ENCODE assay signal across 7 cellular contexts in the genomic region with DNA sequence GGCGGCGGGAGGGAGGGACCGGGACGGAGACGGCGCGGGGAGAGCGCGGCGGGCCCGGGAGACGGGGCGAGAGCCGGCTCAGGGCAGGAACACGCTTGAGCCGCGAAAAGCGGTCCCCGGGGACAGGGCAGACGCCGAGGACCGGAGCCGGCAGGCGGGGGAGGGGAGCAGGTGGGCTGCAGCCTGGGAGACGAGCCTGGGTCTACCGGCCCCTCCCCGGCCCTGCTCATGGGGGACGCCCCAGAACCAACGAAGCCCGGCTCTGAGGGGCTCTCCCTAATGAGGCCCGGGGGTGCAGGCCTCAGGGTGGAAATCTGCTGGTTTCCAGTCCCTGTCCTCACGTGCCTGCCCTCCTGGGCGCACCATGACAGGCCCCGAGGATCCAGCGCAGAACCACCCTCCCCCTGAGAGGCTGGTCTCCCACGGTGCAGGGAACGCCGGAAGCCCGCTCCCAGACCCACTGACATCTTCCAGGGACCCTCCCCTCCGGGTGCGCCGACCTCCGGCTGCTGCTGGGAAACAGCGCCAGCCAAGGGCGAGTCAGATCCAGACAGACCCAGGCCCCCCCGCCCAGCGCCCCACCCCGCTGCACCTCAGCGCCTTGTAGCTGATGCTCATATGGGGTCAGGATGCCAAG. TPM values are rescaled to one million over a fixed set of nuclear protein-coding genes. Genes with fewer than 3 reads are reported as not detected.
DNase-seq lines count a peak whose midpoint lies in the region; ATAC-seq and TF ChIP-seq lines count a peak whose summit lies in the region.
"Had no signal": no experiment of that assay in that cellular context is flagged by ENCODE, and none has a peak within 500 bp of the region (broad histone marks: within the 10 kb centered on the region; RNA-seq: fewer than 3 reads in every experiment).

No MANE protein-coding gene starts in this region.

- H3K27ac Mint-ChIP-seq in memory B cell = no peak overlapping the region

- H3K9me3 ChIP-seq in WERI-Rb-1 (ENCODE audit: severe bottlenecking) = no peaks in the 10 kb centered on the region

- TF ChIP-seq CTCF in WERI-Rb-1 (IDR thresholded peaks at IDR 0.05; ENCODE audit: low read depth, low read length) = no peak
- TF ChIP-seq CTCF in foreskin keratinocyte (conservative IDR thresholded peaks at IDR 0.05) = no peak

- no peak overlapping the region for H3K4me3 Mint-ChIP-seq in memory B cell

- peak; percentile 29 for ATAC-seq in memory B cell (ENCODE audit: low read depth)
- no peak for ATAC-seq in foreskin keratinocyte
- no peak for ATAC-seq in HG03469 (IDR thresholded peaks at IDR 0.05; ENCODE audit: unreplicated experiment)

- H3K27me3 Mint-ChIP-seq in memory B cell = peaks cover 6% of the 10 kb centered on the region

- H3K36me3 Mint-ChIP-seq in memory B cell = no peaks in the 10 kb centered on the region

- H3K27me3 ChIP-seq in WERI-Rb-1 (ENCODE audit: insufficient read depth, low read depth, severe bottlenecking) (no peaks in the 10 kb centered on the region), foreskin keratinocyte (peaks cover 77% of the 10 kb centered on the region)

- DNase-seq in ELF-1 (ENCODE audit: low read depth, low spot score) (peak; percentile 11), WERI-Rb-1 (no peak), memory B cell (ENCODE audit: low spot score in 2 of 2) (peak in 1 of 2 donors; percentile 49), foreskin keratinocyte (no peak), cerebellum (ENCODE audit: low spot score) (no peak)
- DNase-seq: NCI-H510A had no signal

- H3K4me1 Mint-ChIP-seq in memory B cell = peaks cover 2% of the 10 kb centered on the region

- H3K9me3 Mint-ChIP-seq in memory B cell = peaks cover 1% of the 10 kb centered on the region

- H3K36me3 ChIP-seq in WERI-Rb-1 = peaks cover 28% of the 10 kb centered on the region

- H3K27ac ChIP-seq in WERI-Rb-1 (peak overlapping the region; percentile 87), foreskin keratinocyte (no peak overlapping the region)

- H3K4me1 ChIP-seq in foreskin keratinocyte = no peaks in the 10 kb centered on the region

- H3K4me3 ChIP-seq in WERI-Rb-1 (ENCODE audit: low read depth, low read length) = peak overlapping the region; percentile 64

RNA-seq across cellular contexts. Expression of a gene that starts 0.6 kb away (rescaled TPM):
- 0.04 TPM in 1 of 2 replicates, not detected in the other for total RNA-seq in foreskin keratinocyte
- 0.08 and 0.09 TPM in 2 replicates for polyA plus RNA-seq in foreskin keratinocyte
- 78.4 TPM for total RNA-seq in cerebellum

RNA-seq across cellular contexts. Expression of a gene that starts 21.1 kb away (rescaled TPM):
- 181 and 190 TPM in 2 replicates for total RNA-seq in foreskin keratinocyte
- 575 and 701 TPM in 2 replicates for polyA plus RNA-seq in foreskin keratinocyte
- 48.6 TPM for total RNA-seq in cerebellum

RNA-seq across cellular contexts. Expression of a gene that starts 27.0 kb away (rescaled TPM):
- total RNA-seq in foreskin keratinocyte (not detected in 2 replicates), cerebellum (116 TPM)
- polyA plus RNA-seq in foreskin keratinocyte = not detected in 2 replicates

RNA-seq across cellular contexts. Expression of a gene that starts 37.7 kb away (rescaled TPM):
- total RNA-seq in foreskin keratinocyte = 15.7 and 21.8 TPM in 2 replicates
- 15.2 and 22.0 TPM in 2 replicates for polyA plus RNA-seq in foreskin keratinocyte
- not detected for total RNA-seq in cerebellum

RNA-seq across cellular contexts. Expression of a gene that starts 48.1 kb away (rescaled TPM):
- total RNA-seq in foreskin keratinocyte (0.11 and 0.17 TPM in 2 replicates), cerebellum (not detected)
- polyA plus RNA-seq in foreskin keratinocyte = 0.04 and 0.09 TPM in 2 replicates

Comparison
In these comparisons a context has a peak if more than half of its experiments do, and no peak if none do; other contexts are left out.
1. RNA of a gene that starts 0.6 kb away (total RNA-seq): 78.4 TPM in cerebellum (single experiment); 0.04 TPM in foreskin keratinocyte; every median in the first group is over 10 times any median in the second.
2. RNA of a gene that starts 27.0 kb away (total RNA-seq): 116 TPM in cerebellum (single experiment); not detected in foreskin keratinocyte; every median in the first group is over 100 times any median in the second.